Comparison of ENCODE assay signal across 13 cellular contexts in the genomic region with DNA sequence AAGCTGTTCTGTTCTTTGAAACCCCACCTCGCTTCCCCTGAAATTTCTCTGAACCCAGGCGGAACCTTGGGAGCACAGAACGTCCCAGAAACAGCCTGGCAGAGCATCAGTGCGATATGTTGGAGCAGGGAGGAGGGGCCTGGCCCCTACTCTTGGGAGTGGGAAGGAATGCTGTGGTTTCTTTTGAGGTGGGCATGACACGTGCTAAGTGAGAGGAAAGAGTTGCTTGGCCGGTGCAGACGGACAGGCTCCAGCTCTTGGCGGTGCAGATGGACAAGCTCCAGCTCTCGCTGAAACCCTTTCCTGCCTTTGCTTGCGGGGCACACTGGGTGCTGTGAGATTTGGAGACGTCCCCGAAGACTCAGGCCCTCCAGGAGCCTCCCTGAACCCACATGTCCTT. TPM values are rescaled to one million over a fixed set of nuclear protein-coding genes. Genes with fewer than 3 reads are reported as not detected.
DNase-seq lines count a peak whose midpoint lies in the region.
"Had no signal": no experiment of that assay in that cellular context is flagged by ENCODE, and none has a peak within 500 bp of the region (broad histone marks: within the 10 kb centered on the region; RNA-seq: fewer than 3 reads in every experiment).

No MANE protein-coding gene starts in this region.

- H3K79me2 ChIP-seq in Karpas-422 (ENCODE audit: low read length): peaks cover 44% of the 10 kb centered on the region

- H3K9me3 ChIP-seq in Karpas-422 (ENCODE audit: low read length): no peaks in the 10 kb centered on the region
- H3K9me3 ChIP-seq: psoas muscle had no signal

- H3K27me3 ChIP-seq in Karpas-422 (ENCODE audit: low read length): no peaks in the 10 kb centered on the region

- no peaks in the 10 kb centered on the region for H4K20me1 ChIP-seq in Karpas-422 (ENCODE audit: insufficient read depth, low read depth, low read length)

- no peaks in the 10 kb centered on the region for H3K36me3 ChIP-seq in Karpas-422 (ENCODE audit: insufficient read depth, low read length)

- no peak overlapping the region for H2AFZ ChIP-seq in Karpas-422 (ENCODE audit: low read length)

- H3K9ac ChIP-seq in Karpas-422 (ENCODE audit: low read length): no peak overlapping the region

- DNase-seq in NCI-H226 (peak; percentile 74), caudate nucleus (lab: John Stamatoyannopoulos, UW) (peak in 17 of 61 donors; percentile 22 to 77 (median 36)), islet precursor cell (peak; percentile 70), Karpas-422 (no peak), NCI-H187 (lab: John Stamatoyannopoulos, UW) (no peak), NOMO-1 treated with dmso at 0.1 percent for 144 hours (lab: John Stamatoyannopoulos, UW; ENCODE audit: unreplicated experiment) (no peak), globus pallidus (ENCODE audit: low spot score) (no peak)
- DNase-seq: activated CD8-positive, alpha-beta T cell treated with anti-CD3 and anti-CD28 coated beads, Interleukin-2, amount 10 ng/mL, durations not matched to agents 7 days and 5 days; activated naive CD8-positive, alpha-beta T cell treated with anti-CD3 and anti-CD28 coated beads for 36 hours; NCI-H1105; T-helper 2 cell had no signal

- H3K27ac ChIP-seq in caudate nucleus (ENCODE audit: low read depth, low read length): peak overlapping the region; percentile 89
- peak overlapping the region; percentile 83 for H3K27ac ChIP-seq in temporal lobe (ENCODE audit: low read depth, low read length)
- no peak overlapping the region for H3K27ac ChIP-seq in Karpas-422 (ENCODE audit: low read length)
- H3K27ac ChIP-seq: psoas muscle had no signal

- H3K4me1 ChIP-seq in Karpas-422 (ENCODE audit: low read length): no peaks in the 10 kb centered on the region

- no peaks in the 10 kb centered on the region for H3K9me2 ChIP-seq in Karpas-422 (replicated peaks; ENCODE audit: insufficient read depth, low read length)

- H3K4me3 ChIP-seq in Karpas-422 (ENCODE audit: low read length): no peak overlapping the region
- H3K4me3 ChIP-seq: psoas muscle had no signal

- H3K4me2 ChIP-seq in Karpas-422 (ENCODE audit: low read depth, low read length, poor library complexity, severe bottlenecking): no peak overlapping the region

RNA-seq across cellular contexts. Expression of a gene that starts 15.9 kb away (rescaled TPM):
- total RNA-seq in temporal lobe: 38.6 TPM
- total RNA-seq in Karpas-422 (2014; rRNA removed; shearing (Covaris generic); ENCODE audit: low replicate concordance): 44.7 and 86.5 TPM in 2 replicates

RNA-seq across cellular contexts. Expression of a gene that starts 41.3 kb away (rescaled TPM):
- 5.7 TPM for total RNA-seq in temporal lobe
- total RNA-seq in Karpas-422 (2014; rRNA removed; shearing (Covaris generic); ENCODE audit: low replicate concordance): 17.6 and 28.0 TPM in 2 replicates

RNA-seq across cellular contexts. Expression of a gene that starts 54.5 kb away (rescaled TPM):
- total RNA-seq in temporal lobe: 12.3 TPM
- 26.2 and 28.8 TPM in 2 replicates for total RNA-seq in Karpas-422 (2014; rRNA removed; shearing (Covaris generic); ENCODE audit: low replicate concordance)

Comparison
In these comparisons a context has a peak if more than half of its experiments do, and no peak if none do; other contexts are left out.
1. DNase-seq: peak in NCI-H226 (single experiment) and islet precursor cell (single experiment); none in Karpas-422 (single experiment), NCI-H187 (0 of 2), NOMO-1 treated with dmso at 0.1 percent for 144 hours (single experiment) and globus pallidus (single experiment).